In genomic region chr1:45687014-45687752, GRCh38 we compare ENCODE assay signal across 8 cellular contexts. TPM values are rescaled to one million over a fixed set of nuclear protein-coding genes. Genes with fewer than 3 reads are reported as not detected.
DNase-seq lines count a peak whose midpoint lies in the region; ATAC-seq and TF ChIP-seq lines count a peak whose summit lies in the region.

No MANE protein-coding gene starts in this region.

- TF ChIP-seq POLR2A in erythroblast (IDR thresholded peaks at IDR 0.05; ENCODE audit: low read length): peak; percentile 95

- peak overlapping the region; percentile 99 for H3K9ac ChIP-seq in PC-3 (ENCODE audit: low read length)

- peaks cover 10% of the 10 kb centered on the region; the same call in 1 of the 2 replicates for H3K36me3 ChIP-seq in PC-3 (ENCODE audit: low read depth, low read length)

- peaks cover 51% of the 10 kb centered on the region for H3K4me1 Mint-ChIP-seq in activated T-cell treated with anti-CD3 and anti-CD28 coated beads, Interleukin-2, amount 50 U/mL, for 24 hours (ENCODE audit: low read depth)

- no peaks in the 10 kb centered on the region for H3K27me3 ChIP-seq in PC-3 (ENCODE audit: low read length)

- H3K4me3 Mint-ChIP-seq in activated T-cell treated with anti-CD3 and anti-CD28 coated beads, Interleukin-2, amount 50 U/mL, for 24 hours: peak overlapping the region; percentile 99

- no peak for TF ChIP-seq CTCF in PC-3 (conservative IDR thresholded peaks at IDR 0.05; ENCODE audit: low read depth, low read length)

- peak overlapping the region; percentile 92 for H2AFZ ChIP-seq in PC-3 (ENCODE audit: low read length)

- H3K9me3 Mint-ChIP-seq in activated T-cell treated with anti-CD3 and anti-CD28 coated beads, Interleukin-2, amount 50 U/mL, for 24 hours: no peaks in the 10 kb centered on the region

- H3K9me3 ChIP-seq in PC-3 (ENCODE audit: low read length): no peaks in the 10 kb centered on the region

- H3K9me2 ChIP-seq in PC-3 (replicated peaks; ENCODE audit: low read length): no peaks in the 10 kb centered on the region

- H3K27ac Mint-ChIP-seq in activated T-cell treated with anti-CD3 and anti-CD28 coated beads, Interleukin-2, amount 50 U/mL, for 24 hours: peak overlapping the region; percentile 98

- CTCF ChIA-PET in PC-3 (lab: Charles Lee): interaction anchor here (0.6 kb wide), 1 partner anchor 93 kb away, joined by 4 read pairs; no protein-coding TSS in a partner anchor

- H3K4me2 ChIP-seq in PC-3 (ENCODE audit: low read length): peak overlapping the region; percentile 99

- peaks cover 77% of the 10 kb centered on the region for H3K36me3 Mint-ChIP-seq in activated T-cell treated with anti-CD3 and anti-CD28 coated beads, Interleukin-2, amount 50 U/mL, for 24 hours (ENCODE audit: low read depth)

- intact Hi-C loops in PC-3 (cut with micrococcal nuclease): loop anchor here (1.0 to 5.0 kb wide), 4 partner anchors 45 to 195 kb away; partner anchors contain the start of gene NASP

- DNase-seq in DMS53 (lab: John Stamatoyannopoulos, UW) (peak; percentile 100), PC-3 (peak; percentile 99), erythroblast (lab: John Stamatoyannopoulos, UW) (peak; percentile 99), mucosa of gallbladder (ENCODE audit: low spot score) (peak; percentile 98)
- DNase-seq in Jurkat, Clone E6-1 (ENCODE audit: low read depth, low spot score): peak; percentile 99
- peak; percentile 96 for DNase-seq in activated T-cell treated with anti-CD3 and anti-CD28 coated beads, Interleukin-2, amount 50 U/mL, for 24 hours
- peak; percentile 88 to 95 for DNase-seq in stimulated activated CD8-positive, alpha-beta memory T cell treated with anti-CD3 and anti-CD28 coated beads, Interleukin-4, amount 100 ng/mL, for 4 hours (ENCODE audit: low read depth in 2 of 2, low spot score in 1 of 2)

- no peaks in the 10 kb centered on the region for H3F3A ChIP-seq in PC-3 (ENCODE audit: low read length, unreplicated experiment)

- H3K27me3 Mint-ChIP-seq in activated T-cell treated with anti-CD3 and anti-CD28 coated beads, Interleukin-2, amount 50 U/mL, for 24 hours: no peaks in the 10 kb centered on the region

- TSS peak; percentile 80 for BruUV-seq in PC-3 (replicated peaks; lab: Mats Ljungman, UMichigan)

- peaks cover 22% of the 10 kb centered on the region for H4K20me1 ChIP-seq in PC-3 (ENCODE audit: low read length)

- peak overlapping the region; percentile 70 for H3K4me3 ChIP-seq in Jurkat, Clone E6-1 (ENCODE audit: low read length)
- H3K4me3 ChIP-seq in PC-3 (ENCODE audit: low read length): peak overlapping the region; percentile 99

- H3K4me1 ChIP-seq in PC-3 (ENCODE audit: insufficient read depth, low read length): peaks cover 22% of the 10 kb centered on the region

- H3K27ac ChIP-seq in PC-3 (ENCODE audit: low read length): peak overlapping the region; percentile 98

- ATAC-seq in GM21717 (IDR thresholded peaks at IDR 0.05; ENCODE audit: unreplicated experiment) (peak; percentile 81), PC-3 (peak; percentile 90)

- peaks cover 78% of the 10 kb centered on the region for H3K79me2 ChIP-seq in PC-3 (ENCODE audit: low read length)

- POLR2A ChIA-PET in PC-3 (lab: Charles Lee; ENCODE audit: unreplicated experiment): interaction anchor here (0.6 kb wide), 1 partner anchor 196 kb away, joined by 4 read pairs; no protein-coding TSS in a partner anchor

RNA-seq across cellular contexts. Expression of gene TMEM69, which starts 0.8 kb away (rescaled TPM):
- polyA plus RNA-seq in Jurkat, Clone E6-1 (2012; ENCODE audit: insufficient read depth, insufficient read length): 30.7 TPM
- total RNA-seq in PC-3 (2014; rRNA removed): 26.6 and 28.5 TPM in 2 replicates
- 18.3 TPM for total RNA-seq in mucosa of gallbladder

RNA-seq across cellular contexts. Expression of gene GPBP1L1, which starts 0.8 kb away (rescaled TPM):
- polyA plus RNA-seq in Jurkat, Clone E6-1 (2012; ENCODE audit: insufficient read depth, insufficient read length): 87.7 TPM
- total RNA-seq in PC-3 (2014; rRNA removed) (63.0 and 97.7 TPM in 2 replicates), mucosa of gallbladder (132 TPM)

Comparison
In these comparisons a context has a peak if more than half of its experiments do, and no peak if none do; other contexts are left out.
1. Peak in every context shown above with its lines: DNase-seq, ATAC-seq, H3K4me3 ChIP-seq and H3K27ac ChIP-seq.